In genomic region chr16:85085721-85086120, GRCh38 we compare ENCODE assay signal across 29 cellular contexts. TPM values are rescaled to one million over a fixed set of nuclear protein-coding genes. Genes with fewer than 3 reads are reported as not detected.
"Had no signal": no experiment of that assay in that cellular context is flagged by ENCODE, and none has a peak within 500 bp of the region (broad histone marks: within the 10 kb centered on the region; RNA-seq: fewer than 3 reads in every experiment).

No MANE protein-coding gene starts in this region.

- H3K27ac ChIP-seq: left lung, lower lobe of right lung, neural progenitor cell, pancreas, prostate gland, spleen, uterus had no signal

- H3K9me3 Mint-ChIP-seq: immature natural killer cell; naive thymus-derived CD8-positive, alpha-beta T cell; nephron; neural progenitor cell; stimulated activated memory B cell treated with anti-CD40 and anti-IgM and Interleukin-4, amounts not matched to agents 10 μg/mL and 1 μg/mL and 100 μg/mL, for 72 hours; stimulated activated naive CD8-positive, alpha-beta T cell treated with anti-CD3 and anti-CD28 coated beads, Interleukin-15, amount 100 ng/mL, for 72 hours; type B pancreatic cell had no signal

- H3K36me3 Mint-ChIP-seq: neural progenitor cell; stimulated activated memory B cell treated with anti-CD40 and anti-IgM and Interleukin-4, amounts not matched to agents 10 μg/mL and 1 μg/mL and 100 μg/mL, for 72 hours had no signal

- H2AFZ ChIP-seq: neural progenitor cell had no signal

- H3K4me2 ChIP-seq: neural progenitor cell had no signal

- H3K4me1 ChIP-seq: uterus had no signal

- H3K27me3 Mint-ChIP-seq: naive thymus-derived CD8-positive, alpha-beta T cell; stimulated activated naive CD8-positive, alpha-beta T cell treated with anti-CD3 and anti-CD28 coated beads, Interleukin-15, amount 100 ng/mL, for 72 hours; type B pancreatic cell had no signal

- DNase-seq: hypothalamus; immature natural killer cell; islet precursor cell; kidney glomerular epithelial cell; left cardiac atrium; lower lobe of right lung; mammary epithelial cell; mesenchymal stem cell; naive thymus-derived CD8-positive, alpha-beta T cell; pancreas; sigmoid colon; small intestine; spleen; stimulated activated CD4-positive, alpha-beta T cell treated with anti-CD3 and anti-CD28 coated beads, Interleukin-4, amount 100 ng/mL, for 4 hours; stimulated activated CD8-positive, alpha-beta memory T cell treated with anti-CD3 and anti-CD28 coated beads, Interleukin-4, amount 100 ng/mL, for 48 hours; stimulated activated naive CD4-positive, alpha-beta T cell treated with Interleukin-2 at 50 U/mL for 16 hours; stimulated activated naive CD8-positive, alpha-beta T cell treated with anti-CD3 and anti-CD28 coated beads, Interleukin-15, amount 100 ng/mL, for 72 hours; uterus had no signal

- H3K36me3 ChIP-seq: neural progenitor cell, prostate gland, uterus had no signal

- H3K27ac Mint-ChIP-seq: nephron; neural progenitor cell; stimulated activated memory B cell treated with anti-CD40 and anti-IgM and Interleukin-4, amounts not matched to agents 10 μg/mL and 1 μg/mL and 100 μg/mL, for 72 hours; stimulated activated naive CD8-positive, alpha-beta T cell treated with anti-CD3 and anti-CD28 coated beads, Interleukin-15, amount 100 ng/mL, for 72 hours; type B pancreatic cell had no signal

- H3K4me3 ChIP-seq: left lung, lower lobe of right lung, neural progenitor cell, pancreas, prostate gland, sigmoid colon, spleen, tibial nerve, uterus had no signal

- ATAC-seq: left lung; naive thymus-derived CD8-positive, alpha-beta T cell; pancreas; stimulated activated memory B cell treated with anti-CD40 and anti-IgM and Interleukin-4, amounts not matched to agents 10 μg/mL and 1 μg/mL and 100 μg/mL, for 72 hours had no signal

- H3K9ac ChIP-seq: neural progenitor cell had no signal

- H3K4me3 Mint-ChIP-seq: immature natural killer cell; naive thymus-derived CD8-positive, alpha-beta T cell; nephron; neural progenitor cell; stimulated activated memory B cell treated with anti-CD40 and anti-IgM and Interleukin-4, amounts not matched to agents 10 μg/mL and 1 μg/mL and 100 μg/mL, for 72 hours; stimulated activated naive CD8-positive, alpha-beta T cell treated with anti-CD3 and anti-CD28 coated beads, Interleukin-15, amount 100 ng/mL, for 72 hours; type B pancreatic cell had no signal

- H3K9me3 ChIP-seq: left lung, lower lobe of right lung, pancreas, prostate gland, sigmoid colon, spleen, tibial nerve, uterus had no signal

- H3K27me3 ChIP-seq: pancreas, sigmoid colon, tibial nerve, uterus had no signal

RNA-seq across cellular contexts. Expression of gene CIBAR2, which starts 26.6 kb away (rescaled TPM):
- total RNA-seq: left cardiac atrium; liver; mammary epithelial cell; mucosa of gallbladder; naive thymus-derived CD8-positive, alpha-beta T cell; omental fat pad; pancreas; prostate gland; sigmoid colon; tibial nerve; ureter had no signal
- polyA plus RNA-seq: liver; mammary epithelial cell; naive thymus-derived CD8-positive, alpha-beta T cell; sigmoid colon had no signal
